In genomic region chr7:54879776-54880175, GRCh38 we compare ENCODE assay signal across 28 cellular contexts.
DNase-seq lines count a peak whose midpoint lies in the region; ATAC-seq and TF ChIP-seq lines count a peak whose summit lies in the region.
"Had no signal": no experiment of that assay in that cellular context is flagged by ENCODE, and none has a peak within 500 bp of the region (broad histone marks: within the 10 kb centered on the region; RNA-seq: fewer than 3 reads in every experiment).

No MANE protein-coding gene starts in this region.

- peaks cover 8% of the 10 kb centered on the region for H3K4me1 ChIP-seq in mesenchymal stem cell (ENCODE audit: control insufficient read depth, insufficient read depth, low read depth, low read length)
- H3K4me1 ChIP-seq in transverse colon, result peaks cover 0 to 26% (median 1%) of the 10 kb centered on the region in 4 donors
- no peaks in the 10 kb centered on the region for H3K4me1 ChIP-seq in neural progenitor cell
- H3K4me1 ChIP-seq: ascending aorta, psoas muscle had no signal

- intact Hi-C loops in transverse colon (cut with DNase I; ENCODE audit: low total_unique reads), result no loop called here

- H2BK12ac ChIP-seq in mesenchymal stem cell (ENCODE audit: low read length in 2 of 2), result no peak overlapping the region

- H3K23ac ChIP-seq in mesenchymal stem cell (ENCODE audit: low read length in 2 of 2), result no peak overlapping the region

- peak overlapping the region; percentile 92 for H3K27ac ChIP-seq in mesenchymal stem cell (ENCODE audit: low read length, poor library complexity, severe bottlenecking)
- peak overlapping the region; percentile 16 to 61 (median 52) for H3K27ac ChIP-seq in transverse colon
- H3K27ac ChIP-seq in neural progenitor cell, result no peak overlapping the region
- H3K27ac ChIP-seq: ascending aorta, PC-9, psoas muscle, skin epidermis had no signal

- DNase-seq in epithelial cell of proximal tubule (ENCODE audit: low read depth) (peak; percentile 67), mesenchymal stem cell (no peak), transverse colon (no peak), neural progenitor cell (ENCODE audit: low spot score) (no peak), globus pallidus (ENCODE audit: low spot score) (no peak)
- no peak for DNase-seq in activated T-cell treated with anti-CD3 and anti-CD28 coated beads, Interleukin-2, amount 50 U/mL, for 1 hour
- DNase-seq: activated B cell treated with CpG ODN at 0.5 μM for 24 hours; activated CD4-positive, alpha-beta T cell treated with anti-CD3 and anti-CD28 coated beads, Interleukin-2, amount 50 U/mL, for 48 hours; activated CD8-positive, alpha-beta memory T cell treated with anti-CD3 and anti-CD28 coated beads, Interleukin-2, amount 50 U/mL, for 4 hours; caudate nucleus; head of caudate nucleus; MG63; midbrain; NCI-H2107; nephron progenitor cell; PC-9; psoas muscle; SHP77; stimulated activated CD4-positive, alpha-beta T cell treated with anti-CD3 and anti-CD28 coated beads, Interleukin-2, amount 100 ng/mL, for 24 hours; substantia nigra had no signal

- no peak overlapping the region for H2AFZ ChIP-seq in mesenchymal stem cell (ENCODE audit: low read depth, low read length)
- H2AFZ ChIP-seq in neural progenitor cell (replicated peaks), result no peak overlapping the region
- H2AFZ ChIP-seq: PC-9 had no signal

- H3K27me3 ChIP-seq in mesenchymal stem cell (ENCODE audit: control insufficient read depth in 1 of 2, insufficient read depth in 1 of 2, low read length in 2 of 2) (no peaks in the 10 kb centered on the region), transverse colon (no peaks in the 10 kb centered on the region), neural progenitor cell (no peaks in the 10 kb centered on the region)
- H3K27me3 ChIP-seq: ascending aorta, MG63 had no signal

- H3K27me3 Mint-ChIP-seq in neural progenitor cell (ENCODE audit: insufficient read depth, low read depth), result peaks cover 2% of the 10 kb centered on the region
- H3K27me3 Mint-ChIP-seq: activated naive CD8-positive, alpha-beta T cell had no signal

- H3K9ac ChIP-seq in mesenchymal stem cell (ENCODE audit: low read length) (no peak overlapping the region), neural progenitor cell (no peak overlapping the region)

- no peak overlapping the region for H2BK15ac ChIP-seq in mesenchymal stem cell (ENCODE audit: low read depth, poor library complexity, severe bottlenecking)

- H3K4me3 ChIP-seq in epithelial cell of proximal tubule (ENCODE audit: low read depth, low read length) (no peak overlapping the region), mesenchymal stem cell (ENCODE audit: insufficient read depth in 1 of 2, low read depth in 1 of 2, low read length in 2 of 2) (no peak overlapping the region), transverse colon (no peak overlapping the region), neural progenitor cell (no peak overlapping the region)
- H3K4me3 ChIP-seq: ascending aorta, K562, MG63, PC-9, psoas muscle, skin epidermis had no signal

- H3K36me3 Mint-ChIP-seq in neural progenitor cell, result no peaks in the 10 kb centered on the region
- H3K36me3 Mint-ChIP-seq: activated naive CD8-positive, alpha-beta T cell; CD14-positive monocyte had no signal

- 95% methylated on average over 2 of the region's 2 CpGs for WGBS in mesenchymal stem cell
- WGBS in transverse colon (ENCODE audit: low coverage in 1 of 2), 2 donors, result 54 to 69% methylated on average over 1 to 2 of the region's 2 CpGs

- no peak overlapping the region for H4K91ac ChIP-seq in mesenchymal stem cell (ENCODE audit: low read length)

- TF ChIP-seq CTCF in epithelial cell of proximal tubule (conservative IDR thresholded peaks at IDR 0.05; ENCODE audit: low read depth, low read length) (no peak), transverse colon (IDR thresholded peaks at IDR 0.05) (no peak), neural progenitor cell (IDR thresholded peaks at IDR 0.05) (no peak)

- in situ Hi-C loops in transverse colon (cut with MboI; ENCODE audit: low pct_ligation_motif_present in 1 of 4, low pct_unique_long_range_greater_than_20kb in 1 of 4, low sequenced_read_pairs in 3 of 4), result no loop called here

- H2AK5ac ChIP-seq in mesenchymal stem cell (ENCODE audit: low read length, severe bottlenecking), result peak overlapping the region; percentile 23

- peak; percentile 46 for ATAC-seq in GM19463 (IDR thresholded peaks at IDR 0.05; ENCODE audit: unreplicated experiment)
- ATAC-seq: HCT116, K562, left lobe of liver, psoas muscle had no signal

- no peak overlapping the region for H2BK5ac ChIP-seq in mesenchymal stem cell (ENCODE audit: low read depth, low read length, poor library complexity, severe bottlenecking)

- no peak overlapping the region for H3K18ac ChIP-seq in mesenchymal stem cell (ENCODE audit: low read depth in 1 of 2, low read length in 2 of 2)

- H3K4me2 ChIP-seq in mesenchymal stem cell (ENCODE audit: low read length, poor library complexity, severe bottlenecking) (peak overlapping the region; percentile 8), neural progenitor cell (no peak overlapping the region)
- H3K4me2 ChIP-seq: PC-9 had no signal

- H4K20me1 ChIP-seq in neural progenitor cell (ENCODE audit: low read depth), result no peaks in the 10 kb centered on the region

- H3K79me1 ChIP-seq in mesenchymal stem cell (replicated peaks; ENCODE audit: low read length, poor library complexity, severe bottlenecking), result no peaks in the 10 kb centered on the region

- no peak overlapping the region for H2BK120ac ChIP-seq in mesenchymal stem cell (ENCODE audit: low read depth, low read length)

- H3F3A ChIP-seq in neural progenitor cell (ENCODE audit: low read depth), result no peaks in the 10 kb centered on the region

- no peaks in the 10 kb centered on the region for H3K9me3 ChIP-seq in mesenchymal stem cell (ENCODE audit: control insufficient read depth, low read length)
- H3K9me3 ChIP-seq in transverse colon, result no peaks in the 10 kb centered on the region
- H3K9me3 ChIP-seq in neural progenitor cell (ENCODE audit: low read depth), result no peaks in the 10 kb centered on the region
- H3K9me3 ChIP-seq: ascending aorta, MG63, psoas muscle had no signal

- H3K4ac ChIP-seq in mesenchymal stem cell (ENCODE audit: low read depth in 1 of 2, low read length in 2 of 2), result no peak overlapping the region

- peaks cover 6% of the 10 kb centered on the region for H3K4me1 Mint-ChIP-seq in neural progenitor cell
- H3K4me1 Mint-ChIP-seq: activated B cell treated with CpG ODN at 0.5 μM for 24 hours, CD14-positive monocyte had no signal

- no peak overlapping the region for H3K27ac Mint-ChIP-seq in neural progenitor cell
- H3K27ac Mint-ChIP-seq: activated B cell treated with CpG ODN at 0.5 μM for 24 hours; activated naive CD8-positive, alpha-beta T cell; nephron progenitor cell had no signal

- H3K36me3 ChIP-seq in mesenchymal stem cell (ENCODE audit: control insufficient read depth in 1 of 2, insufficient read depth in 2 of 2, low read depth in 1 of 2, low read length in 2 of 2), result no peaks in the 10 kb centered on the region
- no peaks in the 10 kb centered on the region for H3K36me3 ChIP-seq in transverse colon
- H3K36me3 ChIP-seq in neural progenitor cell, result no peaks in the 10 kb centered on the region
- H3K36me3 ChIP-seq: ascending aorta, MG63 had no signal

- no peak for TF ChIP-seq POLR2A in transverse colon (IDR thresholded peaks at IDR 0.05)

- TF ChIP-seq EP300 in transverse colon (IDR thresholded peaks at IDR 0.05; ENCODE audit: low read depth), result no peak

- no peaks in the 10 kb centered on the region for H3K79me2 ChIP-seq in neural progenitor cell (ENCODE audit: low read depth)

- no peak overlapping the region for H4K8ac ChIP-seq in mesenchymal stem cell (ENCODE audit: low read length)

- H3K14ac ChIP-seq in mesenchymal stem cell (ENCODE audit: low read length in 2 of 2), result no peak overlapping the region

- peaks cover 2% of the 10 kb centered on the region for H3K9me3 Mint-ChIP-seq in neural progenitor cell
- H3K9me3 Mint-ChIP-seq: activated B cell treated with CpG ODN at 0.5 μM for 24 hours had no signal

- H3K4me3 Mint-ChIP-seq in neural progenitor cell, result no peak overlapping the region
- H3K4me3 Mint-ChIP-seq: activated B cell treated with CpG ODN at 0.5 μM for 24 hours; activated naive CD8-positive, alpha-beta T cell; CD14-positive monocyte; nephron progenitor cell had no signal
